Comparison of ENCODE assay signal across 9 cellular contexts in genomic region chr5:58462154-58462553, GRCh38. TPM values are rescaled to one million over a fixed set of nuclear protein-coding genes. Genes with fewer than 3 reads are reported as not detected.
DNase-seq lines count a peak whose midpoint lies in the region; ATAC-seq and TF ChIP-seq lines count a peak whose summit lies in the region.
"Had no signal": no experiment of that assay in that cellular context is flagged by ENCODE, and none has a peak within 500 bp of the region (broad histone marks: within the 10 kb centered on the region; RNA-seq: fewer than 3 reads in every experiment).

No MANE protein-coding gene starts in this region.

- POLR2A ChIA-PET in GM10248 (lab: Yijun Ruan, JAX) = no interaction called here

- no peak overlapping the region for H3K4me3 ChIP-seq in fibroblast of villous mesenchyme (ENCODE audit: low read depth, low read length)

- peak; percentile 56 for DNase-seq in activated CD4-positive, alpha-beta T cell treated with anti-CD3 and anti-CD28 coated beads, Interleukin-2, amount 10 ng/mL, durations not matched to agents 24 days and 14 days
- DNase-seq in activated CD4-positive, alpha-beta T cell treated with anti-CD3 and anti-CD28 coated beads, Interleukin-2, amount 50 U/mL, for 48 hours = no peak
- DNase-seq in SIG-M5 (lab: John Stamatoyannopoulos, UW) (peak; percentile 87), fibroblast of villous mesenchyme (ENCODE audit: low read depth) (peak; percentile 26), type B pancreatic cell (ENCODE audit: extremely low spot score, unreplicated experiment) (no peak), GM10248 (ENCODE audit: extremely low spot score) (no peak)
- DNase-seq: amniotic stem cell had no signal

- CTCF ChIA-PET in GM10248 (lab: Yijun Ruan, JAX) = interaction anchor here (1.4 to 7.5 kb wide), 8 partner anchors 12 to 1167 kb away, joined by 3 to 98 read pairs (median 14); no protein-coding TSS in a partner anchor

- no peaks in the 10 kb centered on the region for H3K9me3 Mint-ChIP-seq in activated CD4-positive, alpha-beta T cell treated with anti-CD3 and anti-CD28 coated beads, Interleukin-2, amount 10 ng/mL, durations not matched to agents 24 days and 14 days
- no peaks in the 10 kb centered on the region for H3K9me3 Mint-ChIP-seq in type B pancreatic cell

- no peak overlapping the region for H3K4me3 Mint-ChIP-seq in activated CD4-positive, alpha-beta T cell treated with anti-CD3 and anti-CD28 coated beads, Interleukin-2, amount 10 ng/mL, durations not matched to agents 24 days and 14 days
- peak overlapping the region; percentile 55 for H3K4me3 Mint-ChIP-seq in type B pancreatic cell

- H3K27ac Mint-ChIP-seq in activated CD4-positive, alpha-beta T cell treated with anti-CD3 and anti-CD28 coated beads, Interleukin-2, amount 10 ng/mL, durations not matched to agents 24 days and 14 days = peak overlapping the region; percentile 20
- peak overlapping the region; percentile 88 for H3K27ac Mint-ChIP-seq in type B pancreatic cell

- TF ChIP-seq CTCF in fibroblast of villous mesenchyme (IDR thresholded peaks at IDR 0.05; ENCODE audit: insufficient read depth, low read depth, low read length) = no peak
- no peak for TF ChIP-seq CTCF in type B pancreatic cell (conservative IDR thresholded peaks at IDR 0.05)
- no peak for TF ChIP-seq CTCF in GM10248 (IDR thresholded peaks at IDR 0.05; ENCODE audit: control extremely low read depth, extremely low read depth, low read depth, missing control alignments)

- peaks cover 19% of the 10 kb centered on the region for H3K27me3 Mint-ChIP-seq in activated CD4-positive, alpha-beta T cell treated with anti-CD3 and anti-CD28 coated beads, Interleukin-2, amount 10 ng/mL, durations not matched to agents 24 days and 14 days
- H3K27me3 Mint-ChIP-seq in type B pancreatic cell = no peaks in the 10 kb centered on the region

- peaks cover 26% of the 10 kb centered on the region for H3K4me1 Mint-ChIP-seq in activated CD4-positive, alpha-beta T cell treated with anti-CD3 and anti-CD28 coated beads, Interleukin-2, amount 10 ng/mL, durations not matched to agents 24 days and 14 days
- peaks cover 22% of the 10 kb centered on the region for H3K4me1 Mint-ChIP-seq in type B pancreatic cell (ENCODE audit: unreplicated experiment)

- no peak for ATAC-seq in HG02870 (IDR thresholded peaks at IDR 0.05; ENCODE audit: unreplicated experiment)
- ATAC-seq in HG03175 (IDR thresholded peaks at IDR 0.05; ENCODE audit: unreplicated experiment) = no peak

- intact Hi-C loops in activated CD4-positive, alpha-beta T cell treated with anti-CD3 and anti-CD28 coated beads, Interleukin-2, amount 10 ng/mL, durations not matched to agents 24 days and 14 days (cut with micrococcal nuclease) = loop anchor here (1.0 to 5.0 kb wide), 2 partner anchors 812 to 1555 kb away; partner anchors contain the start of gene SETD9

- peaks cover 3% of the 10 kb centered on the region for H3K36me3 Mint-ChIP-seq in activated CD4-positive, alpha-beta T cell treated with anti-CD3 and anti-CD28 coated beads, Interleukin-2, amount 10 ng/mL, durations not matched to agents 24 days and 14 days (ENCODE audit: low read depth)
- H3K36me3 Mint-ChIP-seq in type B pancreatic cell = peaks cover 25% of the 10 kb centered on the region

RNA-seq across cellular contexts. Expression of gene PLK2, which starts 2.3 kb away (rescaled TPM):
- total RNA-seq in activated CD4-positive, alpha-beta T cell treated with anti-CD3 and anti-CD28 coated beads, Interleukin-2, amount 10 ng/mL, durations not matched to agents 24 days and 14 days = 25.6 and 30.1 TPM in 2 replicates
- total RNA-seq in fibroblast of villous mesenchyme (219 and 297 TPM in 2 replicates), type B pancreatic cell (ENCODE audit: low replicate concordance) (307 and 460 TPM in 2 replicates)

RNA-seq across cellular contexts. Expression of gene GAPT, which starts 29.1 kb away (rescaled TPM):
- not detected in 2 replicates for total RNA-seq in activated CD4-positive, alpha-beta T cell treated with anti-CD3 and anti-CD28 coated beads, Interleukin-2, amount 10 ng/mL, durations not matched to agents 24 days and 14 days
- total RNA-seq in fibroblast of villous mesenchyme (not detected in 2 replicates), type B pancreatic cell (ENCODE audit: low replicate concordance) (not detected in 2 replicates)

Comparison
In these comparisons a context has a peak if more than half of its experiments do, and no peak if none do; other contexts are left out.
1. DNase-seq: peak in activated CD4-positive, alpha-beta T cell treated with anti-CD3 and anti-CD28 coated beads, Interleukin-2, amount 10 ng/mL, durations not matched to agents 24 days and 14 days (single experiment), SIG-M5 (single experiment) and fibroblast of villous mesenchyme (single experiment); none in activated CD4-positive, alpha-beta T cell treated with anti-CD3 and anti-CD28 coated beads, Interleukin-2, amount 50 U/mL, for 48 hours (0 of 2), type B pancreatic cell (single experiment) and GM10248 (single experiment).